Comparison of ENCODE assay signal across 24 cellular contexts in genomic region chr2:155393406-155393805, GRCh38.
"Had no signal": no experiment of that assay in that cellular context is flagged by ENCODE, and none has a peak within 500 bp of the region (broad histone marks: within the 10 kb centered on the region; RNA-seq: fewer than 3 reads in every experiment).

No MANE protein-coding gene starts in this region.

- DNase-seq: activated CD4-positive, alpha-beta T cell treated with anti-CD3 and anti-CD28 coated beads, Interleukin-2, amount 10 ng/mL, durations not matched to agents 7 days and 5 days; activated CD4-positive, alpha-beta T cell treated with anti-CD3 and anti-CD28 coated beads, Interleukin-2, amount 50 U/mL, for 48 hours; activated CD8-positive, alpha-beta T cell treated with anti-CD3 and anti-CD28 coated beads, Interleukin-2, amount 10 ng/mL, durations not matched to agents 7 days and 5 days; activated gamma-delta T cell; activated naive CD4-positive, alpha-beta T cell treated with Interleukin-2 at 50 U/mL for 16 hours; activated naive CD8-positive, alpha-beta T cell treated with anti-CD3 and anti-CD28 coated beads, Interleukin-2, amount 10 ng/mL, durations not matched to agents 7 days and 5 days; activated T-cell treated with anti-CD3 and anti-CD28 coated beads, Interleukin-2, amount 50 U/mL, for 24 hours; amygdala; colonic mucosa; Karpas-422; KBM-7; MG63; NCI-H1048; NCI-H1436; NCI-H1694; NCI-H1930; NCI-H524; NCI-H82; NK-92 treated with Interleukin-12 subunit alpha and Interleukin-12 subunit beta, amount 100 ng/mL, for 24 hours; PC-3; Peyer's patch; RPMI8226; SHP77 treated with DMSO at 0.1 percent for 48 hours; SK-N-SH had no signal

- ATAC-seq: activated CD8-positive, alpha-beta T cell treated with anti-CD3 and anti-CD28 coated beads, Interleukin-2, amount 10 ng/mL, durations not matched to agents 7 days and 5 days; PC-3 had no signal
